ENCODE assay signal across 9 cellular contexts in the genomic region with DNA sequence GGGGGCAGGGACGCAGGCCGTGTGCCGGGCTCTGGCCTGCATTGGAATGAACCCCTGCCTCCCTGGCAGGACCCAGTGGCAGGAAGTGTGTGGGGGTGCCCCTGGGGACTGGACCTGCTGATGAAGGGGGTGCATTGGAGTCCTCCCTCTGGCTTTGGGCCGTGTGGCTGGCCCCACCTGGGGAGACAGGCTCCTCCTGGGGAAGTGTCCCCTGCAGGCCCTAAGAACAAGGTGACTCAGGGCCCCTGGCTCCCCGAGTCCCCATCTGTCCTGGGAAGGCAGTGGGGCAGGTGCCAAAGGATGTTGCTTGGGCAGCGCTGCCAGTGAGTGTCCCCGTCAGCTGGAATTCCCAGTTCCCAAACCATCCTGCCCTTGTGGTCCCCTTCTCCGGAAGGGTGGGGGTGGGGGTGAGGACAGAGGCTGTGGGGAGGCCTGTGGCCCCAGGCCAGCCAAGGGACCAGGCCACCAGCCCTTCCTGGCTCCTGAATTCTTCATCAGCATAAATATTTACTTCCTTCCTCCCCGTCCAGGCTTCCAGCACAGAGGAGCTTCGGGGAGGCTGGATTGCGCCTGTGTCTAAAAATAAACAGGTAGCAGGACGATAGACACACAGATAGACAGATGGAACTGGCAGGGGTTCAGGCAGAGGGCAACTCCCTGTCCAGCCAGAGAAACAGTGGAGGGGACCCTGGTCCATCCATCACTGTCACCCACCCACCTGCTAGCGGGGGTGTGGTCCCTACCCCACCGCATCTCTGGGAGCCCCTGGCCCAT. TPM values are rescaled to one million over a fixed set of nuclear protein-coding genes. Genes with fewer than 3 reads are reported as not detected.
DNase-seq lines count a peak whose midpoint lies in the region; ATAC-seq and TF ChIP-seq lines count a peak whose summit lies in the region.
"Had no signal": no experiment of that assay in that cellular context is flagged by ENCODE, and none has a peak within 500 bp of the region (broad histone marks: within the 10 kb centered on the region; RNA-seq: fewer than 3 reads in every experiment).

No MANE protein-coding gene starts in this region.

- peaks cover 11 to 17% of the 10 kb centered on the region in 2 donors for H3K4me1 ChIP-seq in duodenal mucosa (ENCODE audit: control insufficient read depth in 1 of 2, insufficient read depth in 2 of 2, low read length in 2 of 2)
- peaks cover 13 to 54% (median 37%) of the 10 kb centered on the region in 4 donors for H3K4me1 ChIP-seq in transverse colon

- H3K9ac ChIP-seq in duodenal mucosa (ENCODE audit: low read depth in 1 of 2, low read length in 2 of 2): peak overlapping the region in 1 of 2 donors; percentile 33

- no peak for TF ChIP-seq EP300 in transverse colon (IDR thresholded peaks at IDR 0.05; ENCODE audit: low read depth)

- H3K27ac ChIP-seq in duodenal mucosa (ENCODE audit: low read depth, low read length) (peak overlapping the region; percentile 62), transverse colon (peak overlapping the region; percentile 71 to 85 (median 79))

- intact Hi-C loops in transverse colon (cut with DNase I; ENCODE audit: low total_unique reads): loop anchor here (2.0 kb wide), 1 partner anchor 40 kb away; no protein-coding TSS in a partner anchor

- peak overlapping the region in 1 of 2 donors; percentile 22 for H3K4me3 ChIP-seq in duodenal mucosa (ENCODE audit: low read depth in 1 of 2, low read length in 2 of 2)
- H3K4me3 ChIP-seq in transverse colon: peak overlapping the region in 2 of 4 donors; percentile 21 to 45

- TF ChIP-seq CTCF in mesothelial cell of epicardium (IDR thresholded peaks at IDR 0.05; ENCODE audit: unreplicated experiment) (no peak), transverse colon (IDR thresholded peaks at IDR 0.05) (no peak)

- peak overlapping the region; percentile 45 for H3K4me3 Mint-ChIP-seq in activated T-cell treated with anti-CD3 and anti-CD28 coated beads, Interleukin-2, amount 50 U/mL, for 4 hours
- H3K4me3 Mint-ChIP-seq in mesothelial cell of epicardium: peak overlapping the region; percentile 56
- H3K4me3 Mint-ChIP-seq: activated naive CD4-positive, alpha-beta T cell treated with anti-CD3 and anti-CD28 coated beads, Interleukin-2, amount 10 ng/mL, durations not matched to agents 7 days and 5 days had no signal

- ATAC-seq in activated T-cell treated with anti-CD3 and anti-CD28 coated beads, Interleukin-2, amount 50 U/mL, for 4 hours: peak in 1 of 2 donors; percentile 5
- ATAC-seq in GM21717 (IDR thresholded peaks at IDR 0.05; ENCODE audit: unreplicated experiment): no peak

- H3K36me3 Mint-ChIP-seq in activated T-cell treated with anti-CD3 and anti-CD28 coated beads, Interleukin-2, amount 50 U/mL, for 4 hours (ENCODE audit: insufficient read depth): no peaks in the 10 kb centered on the region
- H3K36me3 Mint-ChIP-seq in mesothelial cell of epicardium: peaks cover 2% of the 10 kb centered on the region
- H3K36me3 Mint-ChIP-seq: activated naive CD4-positive, alpha-beta T cell treated with anti-CD3 and anti-CD28 coated beads, Interleukin-2, amount 10 ng/mL, durations not matched to agents 7 days and 5 days had no signal

- in situ Hi-C loops in transverse colon (cut with MboI; ENCODE audit: low pct_ligation_motif_present in 1 of 4, low pct_unique_long_range_greater_than_20kb in 1 of 4, low sequenced_read_pairs in 3 of 4): loop anchor here in 1 of 4 donors (25.0 kb wide), 1 partner anchor 141 kb away; no protein-coding TSS in a partner anchor

- TF ChIP-seq POLR2A in transverse colon (IDR thresholded peaks at IDR 0.05): no peak

- H3K9me3 ChIP-seq in duodenal mucosa (ENCODE audit: control insufficient read depth in 1 of 2, low read length in 2 of 2) (no peaks in the 10 kb centered on the region), transverse colon (no peaks in the 10 kb centered on the region)

- peaks cover 5% of the 10 kb centered on the region for H3K4me1 Mint-ChIP-seq in activated T-cell treated with anti-CD3 and anti-CD28 coated beads, Interleukin-2, amount 50 U/mL, for 4 hours (ENCODE audit: low read depth)
- H3K4me1 Mint-ChIP-seq in mesothelial cell of epicardium: peaks cover 30% of the 10 kb centered on the region

- peak overlapping the region; percentile 80 for H3K27ac Mint-ChIP-seq in mesothelial cell of epicardium
- H3K27ac Mint-ChIP-seq: activated naive CD4-positive, alpha-beta T cell treated with anti-CD3 and anti-CD28 coated beads, Interleukin-2, amount 10 ng/mL, durations not matched to agents 7 days and 5 days had no signal

- H3K36me3 ChIP-seq in duodenal mucosa (ENCODE audit: control insufficient read depth in 1 of 2, insufficient read depth in 2 of 2, low read length in 2 of 2) (no peaks in the 10 kb centered on the region), transverse colon (no peaks in the 10 kb centered on the region)

- 41% methylated on average over 13 of the region's 14 CpGs; no CpG with 5 or more reads in 1 of the 2 donors for WGBS in transverse colon (ENCODE audit: low coverage in 1 of 2), 2 donors

- H3K27me3 Mint-ChIP-seq in activated T-cell treated with anti-CD3 and anti-CD28 coated beads, Interleukin-2, amount 50 U/mL, for 4 hours (ENCODE audit: low read depth): no peaks in the 10 kb centered on the region
- no peaks in the 10 kb centered on the region for H3K27me3 Mint-ChIP-seq in mesothelial cell of epicardium (ENCODE audit: low read depth)

- H3K27me3 ChIP-seq in duodenal mucosa (ENCODE audit: control insufficient read depth in 1 of 2, insufficient read depth in 2 of 2, low read length in 2 of 2): peaks cover 0 to 16% of the 10 kb centered on the region in 2 donors
- H3K27me3 ChIP-seq in transverse colon: peaks cover 22% of the 10 kb centered on the region

- H3K9me3 Mint-ChIP-seq in activated T-cell treated with anti-CD3 and anti-CD28 coated beads, Interleukin-2, amount 50 U/mL, for 4 hours: no peaks in the 10 kb centered on the region
- H3K9me3 Mint-ChIP-seq in mesothelial cell of epicardium: no peaks in the 10 kb centered on the region
- H3K9me3 Mint-ChIP-seq: activated naive CD4-positive, alpha-beta T cell treated with anti-CD3 and anti-CD28 coated beads, Interleukin-2, amount 10 ng/mL, durations not matched to agents 7 days and 5 days had no signal

- DNase-seq in activated T-cell treated with anti-CD3 and anti-CD28 coated beads, Interleukin-2, amount 50 U/mL, for 4 hours: no peak
- no peak for DNase-seq in activated T-cell treated with anti-CD3 and anti-CD28 coated beads, Interleukin-2, amount 50 U/mL, for 48 hours
- peak in 1 of 2 experiments; percentile 35 for DNase-seq in mesothelial cell of epicardium (ENCODE audit: low spot score in 2 of 2, unreplicated experiment in 2 of 2)
- DNase-seq in transverse colon: no peak
- DNase-seq in putamen (ENCODE audit: low spot score): no peak
- no peak for DNase-seq in inferior parietal cortex (ENCODE audit: extremely low spot score)

RNA-seq across cellular contexts. Expression of a gene that starts 12.9 kb away (rescaled TPM):
- total RNA-seq in activated T-cell treated with anti-CD3 and anti-CD28 coated beads, Interleukin-2, amount 50 U/mL, for 4 hours: under 1 TPM; 0.11 to 0.19 (median 0.13) TPM
- total RNA-seq in mesothelial cell of epicardium (78.2 to 80.3 TPM (median 79.6 TPM) in 3 replicates), transverse colon (1 to 10 TPM in 3 of 4 donors, under 1 TPM in 1; 0.68 to 5.0 (median 1.8) TPM)

RNA-seq across cellular contexts. Expression of a gene that starts 22.4 kb away (rescaled TPM):
- total RNA-seq in activated T-cell treated with anti-CD3 and anti-CD28 coated beads, Interleukin-2, amount 50 U/mL, for 4 hours: 100 to 1,000 TPM; 112 to 131 (median 125) TPM
- 31.8 to 35.6 TPM (median 33.6 TPM) in 3 replicates for total RNA-seq in mesothelial cell of epicardium
- 10 to 100 TPM; 26.5 to 40.5 (median 29.2) TPM for total RNA-seq in transverse colon

RNA-seq across cellular contexts. Expression of a gene that starts 42.9 kb away (rescaled TPM):
- under 1 TPM; 0.30 to 0.46 (median 0.34) TPM for total RNA-seq in activated T-cell treated with anti-CD3 and anti-CD28 coated beads, Interleukin-2, amount 50 U/mL, for 4 hours
- 36.7 to 37.6 TPM (median 37.5 TPM) in 3 replicates for total RNA-seq in mesothelial cell of epicardium
- 10 to 100 TPM in 2 of 4 donors, 1 to 10 TPM in 2; 3.4 to 18.7 (median 9.0) TPM for total RNA-seq in transverse colon

RNA-seq across cellular contexts. Expression of a gene that starts 55.9 kb away (rescaled TPM):
- total RNA-seq in activated T-cell treated with anti-CD3 and anti-CD28 coated beads, Interleukin-2, amount 50 U/mL, for 4 hours: 10 to 100 TPM; 61.3 to 77.9 (median 65.5) TPM
- total RNA-seq in mesothelial cell of epicardium (28.8 to 33.7 TPM (median 29.5 TPM) in 3 replicates), transverse colon (1 to 10 TPM; 4.6 to 8.4 (median 6.3) TPM)

Comparison
In these comparisons a context has a peak if more than half of its experiments do, and no peak if none do; other contexts are left out.
1. RNA of a gene that starts 12.9 kb away (total RNA-seq): 78.2 to 80.3 TPM in mesothelial cell of epicardium; 0.68 to 5.0 TPM in transverse colon and 0.11 to 0.19 TPM in activated T-cell treated with anti-CD3 and anti-CD28 coated beads, Interleukin-2, amount 50 U/mL, for 4 hours; every median in the first group is over 10 times any median in the second.